ENCODE assay signal across 8 cellular contexts in the genomic region with DNA sequence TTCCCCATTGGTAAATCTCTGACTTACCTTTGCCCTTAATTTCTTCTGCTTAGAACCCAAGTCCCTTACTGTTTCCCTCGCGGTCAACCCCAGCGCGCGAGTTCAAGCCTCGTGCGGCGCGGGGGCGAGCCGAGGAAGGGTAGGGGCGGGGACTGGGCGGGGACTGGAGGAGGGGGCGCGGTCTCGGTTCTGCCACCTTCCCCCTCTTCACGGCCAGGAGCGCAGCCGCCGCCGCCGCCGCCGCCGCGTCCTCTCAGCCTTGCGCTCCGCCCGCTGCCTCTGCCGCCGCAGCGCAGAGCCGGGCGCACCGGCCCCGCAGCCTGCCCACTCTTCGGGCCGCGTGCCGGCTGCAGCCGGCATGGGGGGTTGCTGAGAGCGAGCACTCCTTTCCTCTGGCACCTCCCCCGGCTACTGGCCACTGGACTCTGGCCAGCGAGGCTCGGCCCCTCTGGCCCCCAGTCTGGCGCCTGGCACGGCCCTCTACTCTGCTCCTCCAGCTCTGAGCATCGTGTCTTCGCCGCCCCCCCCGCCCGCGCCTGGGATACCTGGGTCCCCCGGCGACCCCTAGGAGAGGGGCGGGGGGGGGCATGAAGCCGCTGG. TPM values are rescaled to one million over a fixed set of nuclear protein-coding genes. Genes with fewer than 3 reads are reported as not detected.
DNase-seq lines count a peak whose midpoint lies in the region; ATAC-seq, FAIRE-seq and TF ChIP-seq lines count a peak whose summit lies in the region.

A gene with protein sequence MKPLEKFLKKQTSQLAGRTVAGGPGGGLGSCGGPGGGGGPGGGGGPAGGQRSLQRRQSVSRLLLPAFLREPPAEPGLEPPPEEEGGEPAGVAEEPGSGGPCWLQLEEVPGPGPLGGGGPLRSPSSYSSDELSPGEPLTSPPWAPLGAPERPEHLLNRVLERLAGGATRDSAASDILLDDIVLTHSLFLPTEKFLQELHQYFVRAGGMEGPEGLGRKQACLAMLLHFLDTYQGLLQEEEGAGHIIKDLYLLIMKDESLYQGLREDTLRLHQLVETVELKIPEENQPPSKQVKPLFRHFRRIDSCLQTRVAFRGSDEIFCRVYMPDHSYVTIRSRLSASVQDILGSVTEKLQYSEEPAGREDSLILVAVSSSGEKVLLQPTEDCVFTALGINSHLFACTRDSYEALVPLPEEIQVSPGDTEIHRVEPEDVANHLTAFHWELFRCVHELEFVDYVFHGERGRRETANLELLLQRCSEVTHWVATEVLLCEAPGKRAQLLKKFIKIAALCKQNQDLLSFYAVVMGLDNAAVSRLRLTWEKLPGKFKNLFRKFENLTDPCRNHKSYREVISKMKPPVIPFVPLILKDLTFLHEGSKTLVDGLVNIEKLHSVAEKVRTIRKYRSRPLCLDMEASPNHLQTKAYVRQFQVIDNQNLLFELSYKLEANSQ (plus strand): TSS at position 196 of the 600 bp plus-strand sequence. CDS start 392 bp downstream, at position 588.

- intact Hi-C loops in sciatic nerve (cut with DNase I), result no loop called here

- no peak for TF ChIP-seq CTCF in GM10248 (IDR thresholded peaks at IDR 0.05; ENCODE audit: control extremely low read depth, extremely low read depth, low read depth, missing control alignments)

- peak; percentile 42; the same call in 1 of the 2 replicates for TF ChIP-seq EP300 in Ishikawa (IDR thresholded peaks at IDR 0.05; ENCODE audit: borderline replicate concordance)

- CTCF ChIA-PET in GM10248 (lab: Yijun Ruan, JAX), result interaction anchor here (1.3 to 7.9 kb wide), 3 partner anchors 10 to 149 kb away, joined by 3 to 49 read pairs (median 16); no protein-coding TSS in a partner anchor

- TF ChIP-seq POLR2A in H54 (IDR thresholded peaks at IDR 0.05; ENCODE audit: low read depth, low read length), result no peak

- FAIRE-seq in H54 (lab: Jason Lieb, UNC), result no peak

- TF ChIP-seq RAD21 in Ishikawa (IDR thresholded peaks at IDR 0.05; ENCODE audit: low read depth), result no peak

- ATAC-seq in sciatic nerve, result peak; percentile 79
- no peak for ATAC-seq in HG03378 (IDR thresholded peaks at IDR 0.05; ENCODE audit: unreplicated experiment)

- POLR2A ChIA-PET in GM10248 (lab: Yijun Ruan, JAX), result interaction anchor here (0.7 kb wide), 1 partner anchor 64 kb away, joined by 3 read pairs; no protein-coding TSS in a partner anchor

- DNase-seq in GM10248 (ENCODE audit: extremely low spot score) (peak; percentile 94), T-helper 2 cell (peak; percentile 58 to 90 (median 77)), anterior cingulate cortex (lab: John Stamatoyannopoulos, UW) (peak in 46 of 58 donors; percentile 13 to 82 (median 46)), hepatic stellate cell (ENCODE audit: low spot score) (peak; percentile 73), sciatic nerve (ENCODE audit: low spot score) (peak; percentile 87), H54 (ENCODE audit: insufficient read length, low spot score) (no peak)

TF ChIP-seq in Ishikawa, 13 proteins besides CTCF, POLR2A, EP300 and RAD21:
- TF ChIP-seq, protein P1, sequence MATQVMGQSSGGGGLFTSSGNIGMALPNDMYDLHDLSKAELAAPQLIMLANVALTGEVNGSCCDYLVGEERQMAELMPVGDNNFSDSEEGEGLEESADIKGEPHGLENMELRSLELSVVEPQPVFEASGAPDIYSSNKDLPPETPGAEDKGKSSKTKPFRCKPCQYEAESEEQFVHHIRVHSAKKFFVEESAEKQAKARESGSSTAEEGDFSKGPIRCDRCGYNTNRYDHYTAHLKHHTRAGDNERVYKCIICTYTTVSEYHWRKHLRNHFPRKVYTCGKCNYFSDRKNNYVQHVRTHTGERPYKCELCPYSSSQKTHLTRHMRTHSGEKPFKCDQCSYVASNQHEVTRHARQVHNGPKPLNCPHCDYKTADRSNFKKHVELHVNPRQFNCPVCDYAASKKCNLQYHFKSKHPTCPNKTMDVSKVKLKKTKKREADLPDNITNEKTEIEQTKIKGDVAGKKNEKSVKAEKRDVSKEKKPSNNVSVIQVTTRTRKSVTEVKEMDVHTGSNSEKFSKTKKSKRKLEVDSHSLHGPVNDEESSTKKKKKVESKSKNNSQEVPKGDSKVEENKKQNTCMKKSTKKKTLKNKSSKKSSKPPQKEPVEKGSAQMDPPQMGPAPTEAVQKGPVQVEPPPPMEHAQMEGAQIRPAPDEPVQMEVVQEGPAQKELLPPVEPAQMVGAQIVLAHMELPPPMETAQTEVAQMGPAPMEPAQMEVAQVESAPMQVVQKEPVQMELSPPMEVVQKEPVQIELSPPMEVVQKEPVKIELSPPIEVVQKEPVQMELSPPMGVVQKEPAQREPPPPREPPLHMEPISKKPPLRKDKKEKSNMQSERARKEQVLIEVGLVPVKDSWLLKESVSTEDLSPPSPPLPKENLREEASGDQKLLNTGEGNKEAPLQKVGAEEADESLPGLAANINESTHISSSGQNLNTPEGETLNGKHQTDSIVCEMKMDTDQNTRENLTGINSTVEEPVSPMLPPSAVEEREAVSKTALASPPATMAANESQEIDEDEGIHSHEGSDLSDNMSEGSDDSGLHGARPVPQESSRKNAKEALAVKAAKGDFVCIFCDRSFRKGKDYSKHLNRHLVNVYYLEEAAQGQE (IDR thresholded peaks at IDR 0.05; ENCODE audit: low read depth), result no peak
- TF ChIP-seq TEAD4 (IDR thresholded peaks at IDR 0.05), result no peak
- no peak for TF ChIP-seq YY1 (IDR thresholded peaks at IDR 0.05; ENCODE audit: low read depth)
- TF ChIP-seq ZBTB7A (IDR thresholded peaks at IDR 0.05; ENCODE audit: low read depth), result peak; percentile 34; the same call in 1 of the 2 replicates
- TF ChIP-seq CEBPB (IDR thresholded peaks at IDR 0.05), result no peak
- TF ChIP-seq TAF1 (IDR thresholded peaks at IDR 0.05; ENCODE audit: low read depth), result peak; percentile 44; the same call in 1 of the 2 replicates
- no peak for TF ChIP-seq FOXM1 (IDR thresholded peaks at IDR 0.05; ENCODE audit: borderline replicate concordance, low read depth)
- peak; percentile 83 for TF ChIP-seq EGR1 (IDR thresholded peaks at IDR 0.05)
- TF ChIP-seq, protein P2, sequence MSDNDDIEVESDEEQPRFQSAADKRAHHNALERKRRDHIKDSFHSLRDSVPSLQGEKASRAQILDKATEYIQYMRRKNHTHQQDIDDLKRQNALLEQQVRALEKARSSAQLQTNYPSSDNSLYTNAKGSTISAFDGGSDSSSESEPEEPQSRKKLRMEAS (IDR thresholded peaks at IDR 0.05), result peak; percentile 97
- TF ChIP-seq CREB1 (IDR thresholded peaks at IDR 0.05; ENCODE audit: low read depth), result no peak
- TF ChIP-seq, protein P3, sequence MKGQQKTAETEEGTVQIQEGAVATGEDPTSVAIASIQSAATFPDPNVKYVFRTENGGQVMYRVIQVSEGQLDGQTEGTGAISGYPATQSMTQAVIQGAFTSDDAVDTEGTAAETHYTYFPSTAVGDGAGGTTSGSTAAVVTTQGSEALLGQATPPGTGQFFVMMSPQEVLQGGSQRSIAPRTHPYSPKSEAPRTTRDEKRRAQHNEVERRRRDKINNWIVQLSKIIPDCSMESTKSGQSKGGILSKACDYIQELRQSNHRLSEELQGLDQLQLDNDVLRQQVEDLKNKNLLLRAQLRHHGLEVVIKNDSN (IDR thresholded peaks at IDR 0.05), result no peak; the same call in 1 of the 2 replicates
- TF ChIP-seq NFIC (IDR thresholded peaks at IDR 0.05), result peak; percentile 34; the same call in 1 of the 2 replicates

RNA-seq across cellular contexts. Expression of the gene that starts here (rescaled TPM):
- total RNA-seq in sciatic nerve, result 21.2 TPM
